ENCODE assay signal across 17 cellular contexts in the genomic region with DNA sequence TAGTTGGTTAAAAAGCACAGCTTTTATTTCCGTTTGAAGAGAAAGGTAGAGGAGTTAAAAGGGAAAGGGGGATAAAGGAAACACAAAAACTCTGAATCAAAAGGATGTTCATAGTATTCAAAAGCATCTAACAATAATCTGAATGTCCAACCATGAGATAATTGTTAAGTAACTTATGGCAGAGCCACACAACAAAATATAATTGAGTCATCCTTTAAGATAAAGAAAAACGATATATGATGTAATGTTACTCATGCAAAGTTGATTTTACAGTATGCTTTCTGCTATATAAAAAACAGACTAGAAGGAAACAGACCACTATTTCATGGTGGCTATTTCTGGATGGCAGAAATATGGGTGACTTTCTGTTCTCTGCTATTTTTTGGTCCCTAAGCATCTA. TPM values are rescaled to one million over a fixed set of nuclear protein-coding genes. Genes with fewer than 3 reads are reported as not detected.
DNase-seq lines count a peak whose midpoint lies in the region; ATAC-seq and TF ChIP-seq lines count a peak whose summit lies in the region.
"Had no signal": no experiment of that assay in that cellular context is flagged by ENCODE, and none has a peak within 500 bp of the region (broad histone marks: within the 10 kb centered on the region; RNA-seq: fewer than 3 reads in every experiment).

No MANE protein-coding gene starts in this region.

- H3K4me1 ChIP-seq in ACC112 (ENCODE audit: control insufficient read depth, insufficient read depth, low read length, unreplicated experiment) (peaks cover 47% of the 10 kb centered on the region), DOHH2 (ENCODE audit: control insufficient read depth, low read length) (peaks cover 39% of the 10 kb centered on the region)

- H3K27ac ChIP-seq in ACC112 (ENCODE audit: low read depth, low read length) (0 out of 2 replicates have a peak overlapping the region, but pooled peaks have one; percentile 1), DOHH2 (ENCODE audit: low read depth, low read length) (no peak overlapping the region)
- H3K27ac ChIP-seq: vagina had no signal

- no peak for TF ChIP-seq CTCF in DOHH2 (IDR thresholded peaks at IDR 0.05; ENCODE audit: low read depth, low read length, poor library complexity, severe bottlenecking)

- POLR2A ChIA-PET in T-cell (lab: Charles Lee): interaction anchor here in 1 of 2 donors (1.1 kb wide), 1 partner anchor 32 kb away, joined by 3 read pairs; no protein-coding TSS in a partner anchor

- ATAC-seq in T-cell (replicated peaks in 1 of 4) (no peak), GM19397 (IDR thresholded peaks at IDR 0.05; ENCODE audit: unreplicated experiment) (no peak)
- ATAC-seq in activated CD4-positive, CD25-positive, alpha-beta regulatory T cell treated with anti-CD3 and anti-CD28 coated beads, Interleukin-2, amount 50 U/mL, for 24 hours: no peak

- H3K4me3 Mint-ChIP-seq in T-cell: peak overlapping the region in 2 of 3 donors; percentile 68 to 98
- H3K4me3 Mint-ChIP-seq: activated naive CD4-positive, alpha-beta T cell treated with anti-CD3 and anti-CD28 coated beads, Interleukin-2, amount 10 ng/mL, durations not matched to agents 7 days and 5 days had no signal

- no peaks in the 10 kb centered on the region for H3K9me3 ChIP-seq in DOHH2 (ENCODE audit: control insufficient read depth, insufficient read depth, low read length)
- H3K9me3 ChIP-seq: vagina had no signal

- peaks cover 51% of the 10 kb centered on the region for H3K79me2 ChIP-seq in ACC112 (ENCODE audit: control insufficient read depth, insufficient read depth, low read length, unreplicated experiment)
- H3K79me2 ChIP-seq in DOHH2 (ENCODE audit: control insufficient read depth, low read length): peaks cover 63% of the 10 kb centered on the region

- CTCF ChIA-PET in T-cell (lab: Charles Lee): no interaction called here

- DNase-seq in T-cell (no peak), fibroblast of peridontal ligament (ENCODE audit: extremely low read depth) (peak; percentile 6), iPS-NIHi11 (ENCODE audit: low spot score) (no peak), NCI-H524 treated with DMSO at 0.1 percent for 48 hours (lab: John Stamatoyannopoulos, UW) (no peak)
- DNase-seq: activated CD8-positive, alpha-beta memory T cell treated with anti-CD3 and anti-CD28 coated beads for 24 hours; activated naive CD4-positive, alpha-beta T cell treated with anti-CD3 and anti-CD28 coated beads, Interleukin-2, amount 10 ng/mL, durations not matched to agents 7 days and 5 days; AML-193; DMS53; effector CD8-positive, alpha-beta T cell; foreskin melanocyte; NCI-H1694; nephron progenitor cell had no signal

- H2AFZ ChIP-seq in ACC112 (ENCODE audit: low read length, unreplicated experiment): no peak overlapping the region

- H3K4me1 Mint-ChIP-seq in T-cell: peaks cover 71 to 83% (median 82%) of the 10 kb centered on the region in 3 donors

- no peaks in the 10 kb centered on the region for H3K27me3 ChIP-seq in ACC112 (ENCODE audit: insufficient read depth, low read length)
- H3K27me3 ChIP-seq in DOHH2 (ENCODE audit: control insufficient read depth, low read length): no peaks in the 10 kb centered on the region
- H3K27me3 ChIP-seq: vagina had no signal

- peaks cover 37% of the 10 kb centered on the region for H3K36me3 Mint-ChIP-seq in T-cell

- H3K27me3 Mint-ChIP-seq in T-cell: no peaks in the 10 kb centered on the region
- H3K27me3 Mint-ChIP-seq: activated naive CD4-positive, alpha-beta T cell treated with anti-CD3 and anti-CD28 coated beads, Interleukin-2, amount 10 ng/mL, durations not matched to agents 7 days and 5 days had no signal

- H3K36me3 ChIP-seq in ACC112 (ENCODE audit: insufficient read depth, low read length) (peaks cover 16% of the 10 kb centered on the region), DOHH2 (ENCODE audit: control insufficient read depth, low read length) (peaks cover 41% of the 10 kb centered on the region)

- peak overlapping the region; percentile 86 for H3K4me2 ChIP-seq in DOHH2 (ENCODE audit: low read length)

- no peaks in the 10 kb centered on the region for H3K9me2 ChIP-seq in DOHH2 (replicated peaks; ENCODE audit: control insufficient read depth, low read length)

- peaks cover 13% of the 10 kb centered on the region for H3F3A ChIP-seq in DOHH2 (ENCODE audit: control insufficient read depth, insufficient read depth)

- peaks cover 10% of the 10 kb centered on the region; the same call in 1 of the 2 replicates for H4K20me1 ChIP-seq in DOHH2 (ENCODE audit: control insufficient read depth, insufficient read depth, low read depth, low read length)

- no peak overlapping the region; the same call in 1 of the 2 replicates for H3K4me3 ChIP-seq in ACC112 (ENCODE audit: low read depth, low read length)
- H3K4me3 ChIP-seq in DOHH2 (ENCODE audit: low read length): peak overlapping the region; percentile 65; the same call in 1 of the 2 replicates
- H3K4me3 ChIP-seq: vagina had no signal

- H3K9me3 Mint-ChIP-seq in T-cell: no peaks in the 10 kb centered on the region
- H3K9me3 Mint-ChIP-seq: activated naive CD4-positive, alpha-beta T cell treated with anti-CD3 and anti-CD28 coated beads, Interleukin-2, amount 10 ng/mL, durations not matched to agents 7 days and 5 days; nephron progenitor cell had no signal

- H3K27ac Mint-ChIP-seq in T-cell: peak overlapping the region; percentile 84 to 89

RNA-seq across cellular contexts. Expression of gene XPC, which starts 3.9 kb away (rescaled TPM):
- 10 to 100 TPM; 67.8 to 90.7 (median 76.9) TPM for total RNA-seq in T-cell

RNA-seq across cellular contexts. Expression of gene LSM3, which starts 4.1 kb away (rescaled TPM):
- total RNA-seq in T-cell: 1 to 10 TPM; 6.7 to 8.4 (median 7.3) TPM

RNA-seq across cellular contexts. Expression of gene TMEM43, which starts 49.6 kb away (rescaled TPM):
- total RNA-seq in T-cell: 10 to 100 TPM; 36.9 to 76.3 (median 63.6) TPM

RNA-seq across cellular contexts. Expression of gene CHCHD4, which starts 49.8 kb away (rescaled TPM):
- 1 to 10 TPM; 2.7 to 8.4 (median 8.3) TPM for total RNA-seq in T-cell
